21 cellular contexts compared by ENCODE assay signal in genomic region chr2:170533156-170533555, GRCh38.
A peak's percentile ranks its signal among the peaks of the same experiment; 100 is the strongest.
DNase-seq lines count a peak whose midpoint lies in the region; ATAC-seq lines count a peak whose summit lies in the region.
"Had no signal": no experiment of that assay in that cellular context is flagged by ENCODE, and none has a peak within 500 bp of the region (broad histone marks: within the 10 kb centered on the region; RNA-seq: fewer than 3 reads in every experiment).

No MANE protein-coding gene starts in this region.

- intact Hi-C loops in Right ventricle myocardium superior (cut with DNase I), result no loop called here

- ATAC-seq in GM19395 (IDR thresholded peaks at IDR 0.05; ENCODE audit: unreplicated experiment) (peak; percentile 59), HG02759 (IDR thresholded peaks at IDR 0.05; ENCODE audit: unreplicated experiment) (peak; percentile 74), HG03442 (IDR thresholded peaks at IDR 0.05; ENCODE audit: unreplicated experiment) (peak; percentile 43), Right ventricle myocardium superior (ENCODE audit: poor library complexity) (no peak), GM18868 (IDR thresholded peaks at IDR 0.05; ENCODE audit: unreplicated experiment) (no peak)
- ATAC-seq: gastrocnemius medialis, Right ventricle myocardium inferior had no signal

- DNase-seq in DMS53 (lab: John Stamatoyannopoulos, UW) (peak; percentile 76), hippocampal formation (lab: John Stamatoyannopoulos, UW) (no peak), AG20443 (ENCODE audit: low spot score) (no peak), Right ventricle myocardium superior (no peak)
- DNase-seq: activated CD4-positive, alpha-beta T cell treated with anti-CD3 and anti-CD28 coated beads, Interleukin-2, amount 10 ng/mL, durations not matched to agents 24 days and 14 days; activated CD8-positive, alpha-beta memory T cell treated with anti-CD3 and anti-CD28 coated beads, Interleukin-2, amount 50 U/mL, for 4 hours; activated naive CD8-positive, alpha-beta T cell treated with anti-CD3 and anti-CD28 coated beads, Interleukin-2, amount 10 ng/mL, durations not matched to agents 7 days and 5 days; effector memory CD4-positive, alpha-beta T cell; gastrocnemius medialis; HFFc6; KBM-7; mammary epithelial cell; NCI-H69; occipital lobe; OCI-M1; stimulated activated CD4-positive, alpha-beta T cell treated with anti-CD3 and anti-CD28 coated beads, Interleukin-12 subunit alpha, Interleukin-12 subunit beta, amount 100 ng/mL, for 4 hours had no signal

Comparison
In these comparisons a context has a peak if more than half of its experiments do, and no peak if none do; other contexts are left out.
1. ATAC-seq: peak in GM19395 (single experiment), HG02759 (single experiment) and HG03442 (single experiment); none in Right ventricle myocardium superior (single experiment) and GM18868 (single experiment).